8 cellular contexts compared by ENCODE assay signal in genomic region chr14:65095633-65096205, GRCh38. TPM values are rescaled to one million over a fixed set of nuclear protein-coding genes. Genes with fewer than 3 reads are reported as not detected.
DNase-seq lines count a peak whose midpoint lies in the region; ATAC-seq and TF ChIP-seq lines count a peak whose summit lies in the region.

No MANE protein-coding gene starts in this region.

- no peak for ATAC-seq in GM21825 (IDR thresholded peaks at IDR 0.05; ENCODE audit: unreplicated experiment)

- H2AFZ ChIP-seq in mammary epithelial cell (ENCODE audit: low read depth, low read length) = no peak overlapping the region

- H3K9me3 ChIP-seq in mammary epithelial cell (replicated peaks; ENCODE audit: insufficient read depth, low read length) = no peaks in the 10 kb centered on the region

- DNase-seq in MCF 10A (ENCODE audit: unreplicated experiment) (no peak), mammary epithelial cell (no peak), caudate nucleus (lab: John Stamatoyannopoulos, UW) (peak in 45 of 61 donors; percentile 5 to 85 (median 38)), mesothelial cell of epicardium (ENCODE audit: low spot score in 2 of 2, unreplicated experiment in 2 of 2) (no peak), ureter (ENCODE audit: low spot score) (peak; percentile 83), AML-193 (lab: John Stamatoyannopoulos, UW) (no peak), NCI-H1694 treated with DMSO at 0.1 percent for 48 hours (lab: John Stamatoyannopoulos, UW) (no peak)

- no peak for TF ChIP-seq CTCF in MCF 10A (IDR thresholded peaks at IDR 0.05; ENCODE audit: unreplicated experiment)
- no peak for TF ChIP-seq CTCF in mammary epithelial cell (conservative IDR thresholded peaks at IDR 0.05 in 1 of 2, IDR thresholded peaks at IDR 0.05 in 1 of 2; ENCODE audit: extremely low read depth in 1 of 2, insufficient read depth in 1 of 2, low read depth in 1 of 2, low read length in 2 of 2)
- TF ChIP-seq CTCF in mesothelial cell of epicardium (IDR thresholded peaks at IDR 0.05; ENCODE audit: unreplicated experiment) = no peak

- no peak overlapping the region for H3K4me3 ChIP-seq in mammary epithelial cell (replicated peaks in 1 of 3; ENCODE audit: insufficient read depth in 1 of 3, low read depth in 2 of 3, low read length in 3 of 3)

- BruUV-seq in MCF 10A (replicated peaks; lab: Mats Ljungman, UMichigan) (no TSS peak), mammary epithelial cell (replicated peaks; lab: Mats Ljungman, UMichigan) (no TSS peak)

- H3K36me3 Mint-ChIP-seq in MCF 10A (ENCODE audit: insufficient read depth, unreplicated experiment) = peaks cover 70% of the 10 kb centered on the region
- peaks cover 25% of the 10 kb centered on the region for H3K36me3 Mint-ChIP-seq in mesothelial cell of epicardium

- intact Hi-C loops in MCF 10A (cut with micrococcal nuclease) = no loop called here
- intact Hi-C loops in mammary epithelial cell (cut with micrococcal nuclease) = no loop called here

- in situ Hi-C loops in mammary epithelial cell (cut with MboI; ENCODE audit: low sequenced_read_pairs in 2 of 2) = no loop called here

- no peak overlapping the region for H3K9ac ChIP-seq in mammary epithelial cell (ENCODE audit: insufficient read depth, low read length)

- peak overlapping the region; percentile 19 for H3K27ac Mint-ChIP-seq in MCF 10A (ENCODE audit: low read depth, unreplicated experiment)
- peak overlapping the region; percentile 77 for H3K27ac Mint-ChIP-seq in mesothelial cell of epicardium

- CTCF ChIA-PET in MCF 10A (lab: Yijun Ruan, JAX) (no interaction called here), mammary epithelial cell (lab: Charles Lee; ENCODE audit: low non-redundant PET) (no interaction called here)

- POLR2A ChIA-PET in MCF 10A (lab: Yijun Ruan, JAX) = interaction anchor here (0.6 to 0.7 kb wide), 2 partner anchors 46 to 379 kb away, joined by 3 to 4 read pairs; no protein-coding TSS in a partner anchor

- no peaks in the 10 kb centered on the region for H4K20me1 ChIP-seq in mammary epithelial cell (ENCODE audit: insufficient read depth, low read length)

- 20% methylated on average over 3 of the region's 3 CpGs for WGBS in mammary epithelial cell (ENCODE audit: low coverage, missing lambda C conversion rate)

- peaks cover 69% of the 10 kb centered on the region for H3K79me2 ChIP-seq in mammary epithelial cell (ENCODE audit: insufficient read depth, low read length)

- dilution Hi-C loops in mammary epithelial cell (cut with HindIII; ENCODE audit: low sequenced_read_pairs) = no loop called here

- no peak overlapping the region for H3K4me2 ChIP-seq in mammary epithelial cell (ENCODE audit: insufficient read depth, low read depth, low read length)

- no peak overlapping the region for H3K27ac ChIP-seq in mammary epithelial cell (ENCODE audit: insufficient read depth, low read depth, low read length)
- H3K27ac ChIP-seq in caudate nucleus (ENCODE audit: low read depth, low read length) = peak overlapping the region; percentile 48

- peaks cover 10% of the 10 kb centered on the region for H3K4me1 ChIP-seq in mammary epithelial cell (ENCODE audit: insufficient read depth, low read length)

- no peaks in the 10 kb centered on the region for H3K27me3 Mint-ChIP-seq in MCF 10A (ENCODE audit: insufficient read depth, unreplicated experiment)
- no peaks in the 10 kb centered on the region for H3K27me3 Mint-ChIP-seq in mesothelial cell of epicardium (ENCODE audit: low read depth)

- H3K27me3 ChIP-seq in mammary epithelial cell (ENCODE audit: insufficient read depth, low read length) = no peaks in the 10 kb centered on the region

- peaks cover 16% of the 10 kb centered on the region for H3K4me1 Mint-ChIP-seq in MCF 10A (ENCODE audit: insufficient read depth, unreplicated experiment)
- peaks cover 27% of the 10 kb centered on the region for H3K4me1 Mint-ChIP-seq in mesothelial cell of epicardium

- H3K4me3 Mint-ChIP-seq in MCF 10A (ENCODE audit: unreplicated experiment) = no peak overlapping the region
- H3K4me3 Mint-ChIP-seq in mesothelial cell of epicardium = peak overlapping the region; percentile 2

- H3K36me3 ChIP-seq in mammary epithelial cell (ENCODE audit: insufficient read depth, low read length) = peaks cover 24% of the 10 kb centered on the region

- H3K9me3 Mint-ChIP-seq in MCF 10A (ENCODE audit: unreplicated experiment) = no peaks in the 10 kb centered on the region
- H3K9me3 Mint-ChIP-seq in mesothelial cell of epicardium = no peaks in the 10 kb centered on the region

RNA-seq across cellular contexts. Expression of gene MAX, which starts 6.6 kb away (rescaled TPM):
- total RNA-seq in MCF 10A (2022) = 116 and 125 TPM in 2 replicates
- 10 to 100 TPM; 36.0 to 84.7 TPM for total RNA-seq in mammary epithelial cell
- polyA plus RNA-seq in mammary epithelial cell = 70.4 TPM
- polyA minus RNA-seq in mammary epithelial cell = 31.1 TPM
- 73.1 to 87.9 TPM (median 83.2 TPM) in 3 replicates for total RNA-seq in mesothelial cell of epicardium
- total RNA-seq in ureter = 109 TPM

Comparison
In these comparisons a context has a peak if more than half of its experiments do, and no peak if none do; other contexts are left out.
1. DNase-seq: peak in caudate nucleus (45 of 61) and ureter (single experiment); none in MCF 10A (single experiment), mammary epithelial cell (single experiment), mesothelial cell of epicardium (0 of 2), AML-193 (0 of 2) and NCI-H1694 treated with DMSO at 0.1 percent for 48 hours (single experiment).